In genomic region chr12:104627231-104627974, GRCh38 we compare ENCODE assay signal across 18 cellular contexts.
DNase-seq lines count a peak whose midpoint lies in the region; ATAC-seq, FAIRE-seq and TF ChIP-seq lines count a peak whose summit lies in the region.
"Had no signal": no experiment of that assay in that cellular context is flagged by ENCODE, and none has a peak within 500 bp of the region (broad histone marks: within the 10 kb centered on the region; RNA-seq: fewer than 3 reads in every experiment).

No MANE protein-coding gene starts in this region.

- no peaks in the 10 kb centered on the region; the same call in none of the 2 replicates for H3K79me2 ChIP-seq in GM12878 (ENCODE audit: control insufficient read depth, insufficient read depth, low read length)

- in situ Hi-C loops in GM12878 (cut with MboI) = no loop called here

- H3K36me3 Mint-ChIP-seq in CD4-positive, CD25-positive, alpha-beta regulatory T cell = peaks cover 26% of the 10 kb centered on the region
- H3K36me3 Mint-ChIP-seq in natural killer cell = no peaks in the 10 kb centered on the region

- no peak for TF ChIP-seq CTCF in A549 (IDR thresholded peaks at IDR 0.05)
- no peak for TF ChIP-seq CTCF in GM12878 (IDR thresholded peaks at IDR 0.05 in 2 of 3, conservative IDR thresholded peaks at IDR 0.05 in 1 of 3; ENCODE audit: control insufficient read depth in 2 of 3, extremely low read depth in 1 of 3, insufficient read depth in 1 of 3, low read depth in 3 of 3, low read length in 3 of 3)
- TF ChIP-seq CTCF in natural killer cell (IDR thresholded peaks at IDR 0.05) = no peak

- ATAC-seq in A549 (no peak), GM12878 (no peak), natural killer cell (no peak), HG03432 (IDR thresholded peaks at IDR 0.05; ENCODE audit: unreplicated experiment) (no peak), GM21447 (IDR thresholded peaks at IDR 0.05; ENCODE audit: unreplicated experiment) (no peak)
- ATAC-seq in CD4-positive, CD25-positive, alpha-beta regulatory T cell (ENCODE audit: low read depth in 2 of 2) = no peak
- ATAC-seq: PC-3 had no signal

- TF ChIP-seq POLR2A in A549 (IDR thresholded peaks at IDR 0.05; ENCODE audit: low read length) = no peak
- no peak for TF ChIP-seq POLR2A in GM12878 (IDR thresholded peaks at IDR 0.05; ENCODE audit: low read depth, low read length)

- H3K4me2 ChIP-seq in A549 (no peak overlapping the region), GM12878 (ENCODE audit: control insufficient read depth, insufficient read depth) (no peak overlapping the region)

- CTCF ChIA-PET in A549 (lab: Yijun Ruan, JAX) (interaction anchor here (0.7 to 0.9 kb wide), 2 partner anchors 30 to 179 kb away, joined by 3 read pairs; no protein-coding TSS in a partner anchor), GM12878 (lab: Yijun Ruan, JAX) (interaction anchor here (0.6 kb wide), 1 partner anchor 126 kb away, joined by 4 read pairs; no protein-coding TSS in a partner anchor)

- H2AFZ ChIP-seq in GM12878 (ENCODE audit: control insufficient read depth, low read depth, low read length) = no peak overlapping the region

- H3K27me3 Mint-ChIP-seq in CD4-positive, CD25-positive, alpha-beta regulatory T cell = no peaks in the 10 kb centered on the region
- no peaks in the 10 kb centered on the region for H3K27me3 Mint-ChIP-seq in natural killer cell (ENCODE audit: low read depth in 2 of 2)

- H3K9ac ChIP-seq in GM12878 (ENCODE audit: control insufficient read depth, insufficient read depth, low read length) = no peak overlapping the region

- TF ChIP-seq RAD21 in A549 (conservative IDR thresholded peaks at IDR 0.05 in 1 of 2, IDR thresholded peaks at IDR 0.05 in 1 of 2) = no peak
- no peak for TF ChIP-seq RAD21 in GM12878 (IDR thresholded peaks at IDR 0.05; ENCODE audit: insufficient read depth, low read depth, low read length)

- no TSS peak for BruUV-seq in GM12878 (replicated peaks; lab: Mats Ljungman, UMichigan)

- 95% methylated on average over 7 of the region's 7 CpGs for WGBS in A549 (ENCODE audit: missing lambda C conversion rate)
- 84% methylated on average over 7 of the region's 7 CpGs for WGBS in GM12878 (ENCODE audit: insufficient coverage, insufficient replicate concordance, low lambda C conversion rate, missing lambda C conversion rate)

- no peaks in the 10 kb centered on the region for H3K9me3 Mint-ChIP-seq in CD4-positive, CD25-positive, alpha-beta regulatory T cell
- no peaks in the 10 kb centered on the region for H3K9me3 Mint-ChIP-seq in natural killer cell

- H3K36me3 ChIP-seq in CD4-positive, CD25-positive, alpha-beta regulatory T cell (ENCODE audit: control insufficient read depth, insufficient read depth, low read length) = peaks cover 15% of the 10 kb centered on the region
- peaks cover 1 to 6% of the 10 kb centered on the region in 2 experiments; a peak in 2 of 4 replicates for H3K36me3 ChIP-seq in GM12878 (ENCODE audit: control insufficient read depth in 2 of 2, insufficient read depth in 2 of 2, low read length in 1 of 2)
- H3K36me3 ChIP-seq: BE2C, HAP-1 had no signal

- intact Hi-C loops in GM12878 (cut with micrococcal nuclease; ENCODE audit: unreplicated experiment) = no loop called here
- intact Hi-C loops in natural killer cell (cut with micrococcal nuclease) = no loop called here

- peak overlapping the region in 2 of 3 donors; percentile 22 to 66 for H3K27ac Mint-ChIP-seq in CD4-positive, CD25-positive, alpha-beta regulatory T cell
- H3K27ac Mint-ChIP-seq in natural killer cell = peak overlapping the region; percentile 53 to 69

- no peak overlapping the region for H3K4me3 ChIP-seq in A549
- no peak overlapping the region for H3K4me3 ChIP-seq in CD4-positive, CD25-positive, alpha-beta regulatory T cell (ENCODE audit: low read depth, low read length)
- no peak overlapping the region for H3K4me3 ChIP-seq in GM12878
- H3K4me3 ChIP-seq: HAP-1 had no signal

- RAD21 ChIA-PET in GM12878 (lab: Charles Lee; ENCODE audit: unreplicated experiment) = no interaction called here

- peaks cover 27 to 85% (median 62%) of the 10 kb centered on the region in 4 donors for H3K4me1 Mint-ChIP-seq in CD4-positive, CD25-positive, alpha-beta regulatory T cell
- H3K4me1 Mint-ChIP-seq in natural killer cell = peaks cover 89 to 92% of the 10 kb centered on the region in 2 donors

- no peaks in the 10 kb centered on the region for H3K9me3 ChIP-seq in A549
- no peaks in the 10 kb centered on the region for H3K9me3 ChIP-seq in CD4-positive, CD25-positive, alpha-beta regulatory T cell (ENCODE audit: control insufficient read depth in 2 of 2, low read length in 2 of 2)
- H3K9me3 ChIP-seq in GM12878 (replicated peaks; ENCODE audit: control insufficient read depth, insufficient read depth, low read length) = no peaks in the 10 kb centered on the region
- H3K9me3 ChIP-seq: BE2C, HAP-1 had no signal

- POLR2A ChIA-PET in A549 (lab: Yijun Ruan, JAX) (no interaction called here), GM12878 (lab: Charles Lee) (interaction anchor here (0.9 kb wide), 1 partner anchor 12 kb away, joined by 4 read pairs; no protein-coding TSS in a partner anchor)

- DNase-seq in A549 (ENCODE audit: low read depth in 1 of 2, low spot score in 1 of 2) (no peak), GM12878 (ENCODE audit: low read depth, low spot score) (no peak), natural killer cell (no peak), DMS114 treated with DMSO at 0.1 percent for 48 hours (lab: John Stamatoyannopoulos, UW; ENCODE audit: unreplicated experiment) (no peak), Kasumi-1 (lab: John Stamatoyannopoulos, UW) (no peak)
- no peak for DNase-seq in CD4-positive, CD25-positive, alpha-beta regulatory T cell
- DNase-seq: ACHN, BE2C, NCI-H146, NCI-H2081 treated with DMSO at 0.1 percent for 48 hours, NCI-H69, PC-3 had no signal

- no peak overlapping the region for H3K4me3 Mint-ChIP-seq in CD4-positive, CD25-positive, alpha-beta regulatory T cell
- no peak overlapping the region for H3K4me3 Mint-ChIP-seq in natural killer cell

- FAIRE-seq in A549 (lab: Jason Lieb, UNC) = no peak
- FAIRE-seq in GM12878 (lab: Jason Lieb, UNC) = peak; percentile 31
- FAIRE-seq: GM12891, HTR-8/SVneo had no signal

- SMC1A ChIA-PET in GM12878 (lab: Charles Lee; ENCODE audit: uncharacterized antibody, unreplicated experiment) = no interaction called here

- TF ChIP-seq EP300 in A549 (IDR thresholded peaks at IDR 0.05) (no peak), GM12878 (IDR thresholded peaks at IDR 0.05; ENCODE audit: borderline replicate concordance in 1 of 2, control insufficient read depth in 1 of 2, low read depth in 2 of 2, low read length in 2 of 2) (no peak)

- H3K27ac ChIP-seq in A549 = no peak overlapping the region
- no peak overlapping the region for H3K27ac ChIP-seq in CD4-positive, CD25-positive, alpha-beta regulatory T cell (ENCODE audit: insufficient read depth, low read length, poor library complexity, severe bottlenecking)
- no peak overlapping the region for H3K27ac ChIP-seq in GM12878 (ENCODE audit: control insufficient read depth, insufficient read depth)
- H3K27ac ChIP-seq: SK-N-MC had no signal

- H3K4me1 ChIP-seq in A549 (0 out of 3 replicates have a peak, but pooled peaks cover 3% of the 10 kb centered on the region), GM12878 (ENCODE audit: control insufficient read depth, insufficient read depth, low read length) (no peaks in the 10 kb centered on the region)
- peaks cover 12% of the 10 kb centered on the region for H3K4me1 ChIP-seq in CD4-positive, CD25-positive, alpha-beta regulatory T cell (ENCODE audit: control insufficient read depth, insufficient read depth, low read length, poor library complexity, severe bottlenecking)

- H4K20me1 ChIP-seq in GM12878 (ENCODE audit: control insufficient read depth, insufficient read depth) = no peaks in the 10 kb centered on the region

- no peaks in the 10 kb centered on the region for H3K27me3 ChIP-seq in CD4-positive, CD25-positive, alpha-beta regulatory T cell (ENCODE audit: control insufficient read depth, insufficient read depth, low read length)
- no peaks in the 10 kb centered on the region for H3K27me3 ChIP-seq in GM12878 (replicated peaks in 1 of 2; ENCODE audit: control insufficient read depth in 2 of 2, insufficient read depth in 2 of 2, low read length in 1 of 2)
- H3K27me3 ChIP-seq: BE2C had no signal

TF ChIP-seq in A549, 52 proteins besides CTCF, POLR2A, EP300 and RAD21:
- no peak for TF ChIP-seq RFX5 (IDR thresholded peaks at IDR 0.05)
- no peak for TF ChIP-seq CHD4 (IDR thresholded peaks at IDR 0.05; ENCODE audit: borderline replicate concordance)
- TF ChIP-seq MAFK (IDR thresholded peaks at IDR 0.05; ENCODE audit: partially characterized antibody) = peak; percentile 41
- TF ChIP-seq ESRRA (IDR thresholded peaks at IDR 0.05; ENCODE audit: borderline replicate concordance, low read length) = no peak

TF ChIP-seq in GM12878, 131 proteins besides CTCF, POLR2A, EP300 and RAD21 (continues in another document):
- TF ChIP-seq MXI1 (IDR thresholded peaks at IDR 0.05; ENCODE audit: low read depth, low read length) (no peak), ZSCAN29 (IDR thresholded peaks at IDR 0.05) (no peak), CHD4 (IDR thresholded peaks at IDR 0.05) (no peak), IRF4 (IDR thresholded peaks at IDR 0.05; ENCODE audit: low read depth, low read length) (no peak), TAF1 (IDR thresholded peaks at IDR 0.05; ENCODE audit: borderline replicate concordance, low read depth, low read length) (no peak), TCF7 (IDR thresholded peaks at IDR 0.05; ENCODE audit: borderline replicate concordance) (no peak), SRF (IDR thresholded peaks at IDR 0.05; ENCODE audit: low read depth in 2 of 2, low read length in 2 of 2) (no peak)
